9 cellular contexts compared by ENCODE assay signal in genomic region chr2:80567991-80568390, GRCh38.
"Had no signal": no experiment of that assay in that cellular context is flagged by ENCODE, and none has a peak within 500 bp of the region (broad histone marks: within the 10 kb centered on the region; RNA-seq: fewer than 3 reads in every experiment).

No MANE protein-coding gene starts in this region.

- DNase-seq: GM23248, GOT3, H7, HFFc6, KBM-7 had no signal

- H3K9ac ChIP-seq: GM23248 had no signal

- H3K4me1 ChIP-seq: HAP-1 had no signal

- H2AFZ ChIP-seq: GM23248 had no signal

- H3K4me3 ChIP-seq: GM23248, HAP-1 had no signal

- H3K36me3 ChIP-seq: HAP-1 had no signal

- ATAC-seq: HCT116, HepG2 had no signal

- FAIRE-seq: HepG2 had no signal

- H3K27ac ChIP-seq: GM23248, HL-60 had no signal

- H3K9me3 ChIP-seq: HAP-1 had no signal
